8 cellular contexts compared by ENCODE assay signal in genomic region chr17:56595831-56596740, GRCh38. TPM values are rescaled to one million over a fixed set of nuclear protein-coding genes. Genes with fewer than 3 reads are reported as not detected.
DNase-seq lines count a peak whose midpoint lies in the region; ATAC-seq lines count a peak whose summit lies in the region.

No MANE protein-coding gene starts in this region.

- peak; percentile 54 for DNase-seq in activated CD4-positive, alpha-beta T cell treated with anti-CD3 and anti-CD28 coated beads for 48 hours
- DNase-seq in activated CD4-positive, alpha-beta T cell treated with anti-CD3 and anti-CD28 coated beads, Interleukin-2, amount 50 U/mL, for 4 hours: no peak
- DNase-seq in UCSD-AML1 (lab: John Stamatoyannopoulos, UW; ENCODE audit: unreplicated experiment) (peak; percentile 29), mesenteric fat pad (ENCODE audit: low spot score) (no peak), SHP77 treated with DMSO at 0.1 percent for 48 hours (lab: John Stamatoyannopoulos, UW) (no peak), OCI-M1 (lab: John Stamatoyannopoulos, UW) (no peak)
- peak; percentile 28 to 29 for DNase-seq in stimulated activated naive CD8-positive, alpha-beta T cell treated with anti-CD3 and anti-CD28 coated beads, Interleukin-15, amount 100 ng/mL, for 72 hours

- H3K4me1 Mint-ChIP-seq in stimulated activated naive CD8-positive, alpha-beta T cell treated with anti-CD3 and anti-CD28 coated beads, Interleukin-15, amount 100 ng/mL, for 72 hours: peaks cover 63% of the 10 kb centered on the region

- H3K4me3 Mint-ChIP-seq in stimulated activated naive CD8-positive, alpha-beta T cell treated with anti-CD3 and anti-CD28 coated beads, Interleukin-15, amount 100 ng/mL, for 72 hours: peak overlapping the region; percentile 89 to 96

- H3K27me3 Mint-ChIP-seq in stimulated activated naive CD8-positive, alpha-beta T cell treated with anti-CD3 and anti-CD28 coated beads, Interleukin-15, amount 100 ng/mL, for 72 hours: peaks cover 12% of the 10 kb centered on the region

- H3K27ac Mint-ChIP-seq in stimulated activated naive CD8-positive, alpha-beta T cell treated with anti-CD3 and anti-CD28 coated beads, Interleukin-15, amount 100 ng/mL, for 72 hours: peak overlapping the region; percentile 60 to 92

- H3K9me3 Mint-ChIP-seq in stimulated activated naive CD8-positive, alpha-beta T cell treated with anti-CD3 and anti-CD28 coated beads, Interleukin-15, amount 100 ng/mL, for 72 hours: no peaks in the 10 kb centered on the region

- H3K4me3 ChIP-seq in iPS-11a (ENCODE audit: low read depth, low read length): peak overlapping the region; percentile 70

- no peak for ATAC-seq in stimulated activated naive CD8-positive, alpha-beta T cell treated with anti-CD3 and anti-CD28 coated beads, Interleukin-15, amount 100 ng/mL, for 72 hours

RNA-seq across cellular contexts. Expression of gene NOG, which starts 2.6 kb away (rescaled TPM):
- 0.74 TPM for total RNA-seq in mesenteric fat pad

Comparison
In these comparisons a context has a peak if more than half of its experiments do, and no peak if none do; other contexts are left out.
1. DNase-seq: peak in activated CD4-positive, alpha-beta T cell treated with anti-CD3 and anti-CD28 coated beads for 48 hours (single experiment), UCSD-AML1 (single experiment) and stimulated activated naive CD8-positive, alpha-beta T cell treated with anti-CD3 and anti-CD28 coated beads, Interleukin-15, amount 100 ng/mL, for 72 hours (2 of 2); none in activated CD4-positive, alpha-beta T cell treated with anti-CD3 and anti-CD28 coated beads, Interleukin-2, amount 50 U/mL, for 4 hours (0 of 2), mesenteric fat pad (single experiment), SHP77 treated with DMSO at 0.1 percent for 48 hours (single experiment) and OCI-M1 (single experiment).